17 cellular contexts compared by ENCODE assay signal in the genomic region with DNA sequence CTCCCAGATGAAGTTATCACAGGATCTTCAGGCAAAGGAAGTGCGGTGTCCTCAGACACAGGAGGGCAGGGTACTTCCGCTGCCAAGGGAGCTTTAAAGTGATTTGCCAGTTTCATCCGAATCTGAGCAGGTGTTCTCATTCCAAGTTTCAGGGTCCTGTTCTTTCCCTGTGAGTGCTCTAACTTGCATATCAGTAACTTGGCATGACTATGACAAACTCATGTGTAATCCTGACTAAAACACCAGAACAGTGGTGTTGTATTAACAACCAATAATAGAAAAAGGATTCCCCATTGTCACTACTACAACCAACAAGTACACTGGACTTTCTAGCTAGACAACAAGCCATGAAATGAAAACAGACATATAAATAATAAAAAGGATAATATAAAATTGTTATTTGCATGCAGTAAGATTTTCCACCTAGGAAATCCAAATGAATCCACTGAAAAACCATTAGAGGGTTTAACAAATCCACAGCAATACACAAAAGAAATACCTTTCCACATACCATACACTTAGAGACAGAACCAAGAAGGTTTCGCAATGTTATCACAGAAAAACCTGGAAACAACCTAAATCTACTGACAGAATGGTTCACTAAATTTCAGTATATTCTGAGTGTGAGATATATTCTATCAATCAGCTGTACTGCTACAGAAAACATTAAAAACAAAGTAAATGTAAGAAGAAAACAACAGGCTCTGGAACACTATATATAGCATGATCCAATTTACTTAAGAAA.
"Had no signal": no experiment of that assay in that cellular context is flagged by ENCODE, and none has a peak within 500 bp of the region (broad histone marks: within the 10 kb centered on the region; RNA-seq: fewer than 3 reads in every experiment).

No MANE protein-coding gene starts in this region.

- DNase-seq: activated CD8-positive, alpha-beta memory T cell treated with anti-CD3 and anti-CD28 coated beads for 24 hours; activated naive CD4-positive, alpha-beta T cell; activated naive CD8-positive, alpha-beta T cell treated with anti-CD3 and anti-CD28 coated beads, Interleukin-2, amount 10 ng/mL, durations not matched to agents 7 days and 5 days; body of pancreas; central memory CD4-positive, alpha-beta T cell; colonic mucosa; endodermal cell; erythroblast; immature natural killer cell; stimulated activated CD4-positive, alpha-beta T cell treated with anti-CD3 and anti-CD28 coated beads, Interleukin-4, amount 100 ng/mL, for 1 hour; stomach had no signal

- ATAC-seq: body of pancreas, psoas muscle, sciatic nerve had no signal

- H3K27ac Mint-ChIP-seq: activated naive CD8-positive, alpha-beta T cell treated with anti-CD3 and anti-CD28 coated beads, Interleukin-2, amount 10 ng/mL, durations not matched to agents 7 days and 5 days; endodermal cell; immature natural killer cell; memory B cell; neural progenitor cell; T-helper 1 cell treated with Interleukin-12 subunit alpha and Interleukin-12 subunit beta and Interleukin-4 antibody, amounts not matched to agents 30 μg/mL and 1 μg/mL, for 36 hours; type B pancreatic cell had no signal

- H3K27me3 Mint-ChIP-seq: activated naive CD8-positive, alpha-beta T cell treated with anti-CD3 and anti-CD28 coated beads, Interleukin-2, amount 10 ng/mL, durations not matched to agents 7 days and 5 days; memory B cell; type B pancreatic cell had no signal

- H3K9me3 Mint-ChIP-seq: activated naive CD8-positive, alpha-beta T cell treated with anti-CD3 and anti-CD28 coated beads, Interleukin-2, amount 10 ng/mL, durations not matched to agents 7 days and 5 days; endodermal cell; immature natural killer cell; memory B cell; neural progenitor cell; T-helper 1 cell treated with Interleukin-12 subunit alpha and Interleukin-12 subunit beta and Interleukin-4 antibody, amounts not matched to agents 30 μg/mL and 1 μg/mL, for 36 hours; type B pancreatic cell had no signal

- H3K4me3 Mint-ChIP-seq: activated naive CD8-positive, alpha-beta T cell treated with anti-CD3 and anti-CD28 coated beads, Interleukin-2, amount 10 ng/mL, durations not matched to agents 7 days and 5 days; endodermal cell; immature natural killer cell; memory B cell; neural progenitor cell; T-helper 1 cell treated with Interleukin-12 subunit alpha and Interleukin-12 subunit beta and Interleukin-4 antibody, amounts not matched to agents 30 μg/mL and 1 μg/mL, for 36 hours; type B pancreatic cell had no signal

- H3K36me3 Mint-ChIP-seq: activated naive CD8-positive, alpha-beta T cell treated with anti-CD3 and anti-CD28 coated beads, Interleukin-2, amount 10 ng/mL, durations not matched to agents 7 days and 5 days; type B pancreatic cell had no signal

- H3K27ac ChIP-seq: body of pancreas, colonic mucosa, neural progenitor cell, psoas muscle, stomach had no signal
